ENCODE assay signal across 16 cellular contexts in the genomic region with DNA sequence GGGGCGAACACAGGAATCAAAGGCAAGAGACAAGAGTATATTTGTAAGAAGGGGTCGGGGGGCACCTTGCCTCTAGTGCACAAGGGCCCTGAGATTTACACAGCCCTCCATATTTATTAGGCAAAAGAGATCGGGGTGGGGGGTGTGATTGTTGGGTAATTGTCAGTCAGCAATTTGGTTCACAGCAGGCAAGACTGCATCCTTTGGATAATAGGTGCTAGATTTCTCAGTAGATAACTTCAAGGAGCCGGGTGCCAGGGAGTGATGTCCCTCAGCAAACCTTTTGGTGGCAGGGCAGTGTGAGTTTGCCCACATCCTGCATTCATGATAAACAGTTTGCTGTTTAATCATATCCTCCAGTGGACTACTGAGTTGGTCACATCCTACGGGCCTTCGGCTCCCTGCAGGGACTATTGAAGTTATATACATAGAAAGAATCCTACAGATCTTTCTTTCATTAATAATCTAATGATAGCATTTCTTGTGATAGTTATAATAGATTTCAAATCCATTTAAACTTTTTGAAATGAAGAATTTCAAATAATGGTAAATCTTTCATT.
DNase-seq lines count a peak whose midpoint lies in the region; ATAC-seq and TF ChIP-seq lines count a peak whose summit lies in the region.
"Had no signal": no experiment of that assay in that cellular context is flagged by ENCODE, and none has a peak within 500 bp of the region (broad histone marks: within the 10 kb centered on the region; RNA-seq: fewer than 3 reads in every experiment).

No MANE protein-coding gene starts in this region.

- dilution Hi-C loops in IMR-90 (cut with HindIII; ENCODE audit: low sequenced_read_pairs, unreplicated experiment): no loop called here
- dilution Hi-C loops in mammary epithelial cell (cut with HindIII; ENCODE audit: low sequenced_read_pairs): no loop called here

- DNase-seq in IMR-90 (no peak), mammary epithelial cell (no peak), immature natural killer cell (peak in 2 of 3 donors; percentile 1 to 13), ecto neural progenitor cell (ENCODE audit: low spot score) (no peak)
- no peak for DNase-seq in stimulated activated naive CD4-positive, alpha-beta T cell treated with Interleukin-2 at 50 U/mL for 16 hours (lab: John Stamatoyannopoulos, UW)
- DNase-seq: CD4-positive, CD25-positive, alpha-beta regulatory T cell; EL; MV-4-11; NCI-H1417 treated with DMSO at 0.1 percent for 48 hours; NCI-H1930; NCI-H446 treated with DMSO at 0.1 percent for 48 hours; NCI-H748 treated with DMSO at 0.1 percent for 48 hours had no signal

- intact Hi-C loops in IMR-90 (cut with micrococcal nuclease) (no loop called here), mammary epithelial cell (cut with micrococcal nuclease) (loop anchor here (5.0 to 10.0 kb wide), 2 partner anchors 79 to 178 kb away; partner anchors contain the start of gene GNAI1)

- H3K56ac ChIP-seq in IMR-90 (ENCODE audit: extremely low read depth, insufficient read depth, low read length): no peak overlapping the region

- H3K36me3 ChIP-seq in IMR-90 (ENCODE audit: control insufficient read depth, insufficient read depth, low read length) (no peaks in the 10 kb centered on the region), mammary epithelial cell (ENCODE audit: insufficient read depth, low read length) (no peaks in the 10 kb centered on the region)
- H3K36me3 ChIP-seq: HAP-1 had no signal

- peak overlapping the region; percentile 42 for H3K18ac ChIP-seq in IMR-90 (ENCODE audit: low read depth, low read length)

- no peaks in the 10 kb centered on the region for H3K79me1 ChIP-seq in IMR-90 (ENCODE audit: low read depth in 1 of 2, low read length in 2 of 2)

- no TSS peak for BruUV-seq in IMR-90 (replicated peaks; lab: Mats Ljungman, UMichigan)
- no TSS peak for BruUV-seq in mammary epithelial cell (replicated peaks; lab: Mats Ljungman, UMichigan)

- POLR2A ChIA-PET in IMR-90 (lab: Charles Lee; ENCODE audit: unreplicated experiment): no interaction called here

- H3K9ac ChIP-seq in IMR-90 (ENCODE audit: low read depth, low read length) (no peak overlapping the region), mammary epithelial cell (ENCODE audit: insufficient read depth, low read length) (no peak overlapping the region)

- no peaks in the 10 kb centered on the region for H3K79me2 ChIP-seq in mammary epithelial cell (ENCODE audit: insufficient read depth, low read length)

- WGBS in IMR-90 (ENCODE audit: extremely low coverage in 2 of 2, insufficient read length in 1 of 2), 2 experiments: 50% methylated on average over 2 of the region's 6 CpGs; no CpG with 5 or more reads in 1 of the 2 experiments
- 87% methylated on average over 6 of the region's 6 CpGs for WGBS in mammary epithelial cell (ENCODE audit: low coverage, missing lambda C conversion rate)

- H2BK15ac ChIP-seq in IMR-90 (ENCODE audit: low read depth, low read length): 0 out of 3 replicates have a peak overlapping the region, but pooled peaks have one; percentile 45

- peak overlapping the region in 1 of 6 donors; percentile 66 for H3K27ac Mint-ChIP-seq in immature natural killer cell
- H3K27ac Mint-ChIP-seq: CD4-positive, CD25-positive, alpha-beta regulatory T cell had no signal

- H3K9me1 ChIP-seq in IMR-90 (ENCODE audit: insufficient read depth, low read length): peaks cover 4% of the 10 kb centered on the region; the same call in 1 of the 2 replicates

- peak overlapping the region; percentile 61 for H2BK120ac ChIP-seq in IMR-90 (ENCODE audit: low read depth, low read length)

- H3K23ac ChIP-seq in IMR-90 (ENCODE audit: low read depth, low read length): no peak overlapping the region

- H3K9me3 ChIP-seq in IMR-90 (ENCODE audit: control insufficient read depth, insufficient read depth, low read length) (no peaks in the 10 kb centered on the region), mammary epithelial cell (replicated peaks; ENCODE audit: insufficient read depth, low read length) (no peaks in the 10 kb centered on the region)
- H3K9me3 ChIP-seq: HAP-1 had no signal

- H4K5ac ChIP-seq in IMR-90 (ENCODE audit: low read depth, low read length): no peak overlapping the region

- H3K14ac ChIP-seq in IMR-90 (replicated peaks; ENCODE audit: low read depth, low read length): peak overlapping the region; percentile 61

- H3K27ac ChIP-seq in IMR-90 (ENCODE audit: insufficient read depth, low read length) (no peak overlapping the region), mammary epithelial cell (ENCODE audit: insufficient read depth, low read depth, low read length) (peak overlapping the region; percentile 99)
- H3K27ac ChIP-seq: HL-60 had no signal

- H2BK20ac ChIP-seq in IMR-90 (ENCODE audit: low read depth, low read length): peak overlapping the region; percentile 60; the same call in 1 of the 2 replicates

- CTCF ChIA-PET in IMR-90 (lab: Yijun Ruan, JAX) (interaction anchor here (0.6 kb wide), 1 partner anchor 82 kb away, joined by 4 read pairs; no protein-coding TSS in a partner anchor), mammary epithelial cell (lab: Charles Lee; ENCODE audit: low non-redundant PET) (no interaction called here)

- no peak overlapping the region for H2AFZ ChIP-seq in IMR-90 (replicated peaks; ENCODE audit: low read length, poor library complexity)
- H2AFZ ChIP-seq in mammary epithelial cell (ENCODE audit: low read depth, low read length): no peak overlapping the region

- peak overlapping the region; percentile 50; the same call in 1 of the 2 replicates for H3K4ac ChIP-seq in IMR-90 (ENCODE audit: low read depth, low read length)

- H3K4me1 ChIP-seq in IMR-90 (ENCODE audit: control insufficient read depth, insufficient read depth, low read length) (peaks cover 9% of the 10 kb centered on the region), mammary epithelial cell (ENCODE audit: insufficient read depth, low read length) (peaks cover 24% of the 10 kb centered on the region)

- peak overlapping the region in 1 of 2 experiments; percentile 41; a peak in 2 of 4 replicates for H4K8ac ChIP-seq in IMR-90 (ENCODE audit: low read depth in 2 of 2, low read length in 2 of 2)

- TF ChIP-seq POLR2A in IMR-90 (IDR thresholded peaks at IDR 0.05; ENCODE audit: low read depth, low read length): no peak

- no peak for ATAC-seq in IMR-90 (ENCODE audit: low read depth)
- no peak for ATAC-seq in GM21786 (IDR thresholded peaks at IDR 0.05; ENCODE audit: unreplicated experiment)
- ATAC-seq in HG03439 (IDR thresholded peaks at IDR 0.05; ENCODE audit: unreplicated experiment): no peak

- H3K36me3 Mint-ChIP-seq in immature natural killer cell: no peaks in the 10 kb centered on the region
- H3K36me3 Mint-ChIP-seq: CD4-positive, CD25-positive, alpha-beta regulatory T cell had no signal

- no peak overlapping the region for H3K4me3 Mint-ChIP-seq in immature natural killer cell
- H3K4me3 Mint-ChIP-seq: CD4-positive, CD25-positive, alpha-beta regulatory T cell had no signal

- peaks cover 2 to 37% of the 10 kb centered on the region in 2 donors for H3K4me1 Mint-ChIP-seq in immature natural killer cell

- peaks cover 1 to 2% (median 2%) of the 10 kb centered on the region in 3 donors for H3K27me3 Mint-ChIP-seq in immature natural killer cell (ENCODE audit: low read depth in 3 of 3)
- H3K27me3 Mint-ChIP-seq: CD4-positive, CD25-positive, alpha-beta regulatory T cell had no signal

- H3K27me3 ChIP-seq in IMR-90 (ENCODE audit: control insufficient read depth, insufficient read depth, low read length): no peaks in the 10 kb centered on the region
- H3K27me3 ChIP-seq in mammary epithelial cell (ENCODE audit: insufficient read depth, low read length): no peaks in the 10 kb centered on the region

- no peaks in the 10 kb centered on the region for H4K20me1 ChIP-seq in IMR-90 (ENCODE audit: insufficient read depth, low read length)
- no peaks in the 10 kb centered on the region for H4K20me1 ChIP-seq in mammary epithelial cell (ENCODE audit: insufficient read depth, low read length)

- H2BK5ac ChIP-seq in IMR-90 (ENCODE audit: low read depth, low read length, poor library complexity, severe bottlenecking): peak overlapping the region; percentile 34

- TF ChIP-seq RAD21 in IMR-90 (IDR thresholded peaks at IDR 0.05; ENCODE audit: low read length): no peak

- H3K4me2 ChIP-seq in IMR-90 (ENCODE audit: low read depth, low read length): no peak overlapping the region
- H3K4me2 ChIP-seq in mammary epithelial cell (ENCODE audit: insufficient read depth, low read depth, low read length): no peak overlapping the region

- in situ Hi-C loops in IMR-90 (cut with MboI; ENCODE audit: low sequenced_read_pairs) (no loop called here), mammary epithelial cell (cut with MboI; ENCODE audit: low sequenced_read_pairs in 2 of 2) (no loop called here)

- TF ChIP-seq CTCF in IMR-90 (conservative IDR thresholded peaks at IDR 0.05; ENCODE audit: low read depth, low read length) (no peak), mammary epithelial cell (conservative IDR thresholded peaks at IDR 0.05 in 1 of 2, IDR thresholded peaks at IDR 0.05 in 1 of 2; ENCODE audit: extremely low read depth in 1 of 2, insufficient read depth in 1 of 2, low read depth in 1 of 2, low read length in 2 of 2) (no peak)

- H4K91ac ChIP-seq in IMR-90 (ENCODE audit: insufficient read depth, low read depth, low read length): no peak overlapping the region

- no peak overlapping the region for H3K4me3 ChIP-seq in IMR-90 (ENCODE audit: insufficient read depth, low read depth, low read length)
- no peak overlapping the region for H3K4me3 ChIP-seq in mammary epithelial cell (replicated peaks in 1 of 3; ENCODE audit: insufficient read depth in 1 of 3, low read depth in 2 of 3, low read length in 3 of 3)
- H3K4me3 ChIP-seq: HAP-1 had no signal

- no peak overlapping the region for H2AK9ac ChIP-seq in IMR-90 (replicated peaks; ENCODE audit: low read depth, low read length, poor library complexity)

- peak overlapping the region; percentile 53; the same call in 1 of the 2 replicates for H2AK5ac ChIP-seq in IMR-90 (ENCODE audit: low read depth, low read length)

- H3K9me3 Mint-ChIP-seq in immature natural killer cell: peaks cover 0 to 24% (median 4%) of the 10 kb centered on the region in 6 donors

TF ChIP-seq in IMR-90, 13 proteins besides CTCF, POLR2A, EP300 and RAD21:
- TF ChIP-seq NFE2L2 (IDR thresholded peaks at IDR 0.05; ENCODE audit: low read depth, low read length): no peak
- TF ChIP-seq MAZ (IDR thresholded peaks at IDR 0.05; ENCODE audit: borderline replicate concordance, low read depth, low read length): no peak
- TF ChIP-seq RFX5 (IDR thresholded peaks at IDR 0.05; ENCODE audit: low read depth, low read length): no peak
- TF ChIP-seq MXI1 (IDR thresholded peaks at IDR 0.05; ENCODE audit: borderline replicate concordance, low read depth, low read length): no peak

Comparison
In these comparisons a context has a peak if more than half of its experiments do, and no peak if none do; other contexts are left out.
1. DNase-seq: peak in immature natural killer cell (2 of 3); none in IMR-90 (single experiment), mammary epithelial cell (single experiment), ecto neural progenitor cell (single experiment) and stimulated activated naive CD4-positive, alpha-beta T cell treated with Interleukin-2 at 50 U/mL for 16 hours (single experiment).